8 cellular contexts compared by ENCODE assay signal in genomic region chr13:95494082-95494681, GRCh38. TPM values are rescaled to one million over a fixed set of nuclear protein-coding genes. Genes with fewer than 3 reads are reported as not detected.
DNase-seq lines count a peak whose midpoint lies in the region; ATAC-seq, FAIRE-seq and TF ChIP-seq lines count a peak whose summit lies in the region.

No MANE protein-coding gene starts in this region.

- DNase-seq in activated CD8-positive, alpha-beta T cell treated with anti-CD3 and anti-CD28 coated beads for 36 hours = no peak
- DNase-seq in activated CD8-positive, alpha-beta T cell treated with anti-CD3 and anti-CD28 coated beads, Interleukin-2, amount 10 ng/mL, durations not matched to agents 7 days and 5 days = no peak
- DNase-seq in NCI-H226 (peak; percentile 31), GM12878 (ENCODE audit: low read depth, low spot score) (no peak), kidney epithelial cell (ENCODE audit: low read depth) (no peak), omental fat pad (ENCODE audit: low spot score) (no peak)
- DNase-seq in activated CD4-positive, alpha-beta memory T cell treated with anti-CD3 and anti-CD28 coated beads, Interleukin-2, amount 10 ng/mL, durations not matched to agents 7 days and 5 days = no peak

- peaks cover 3% of the 10 kb centered on the region for H3K9me3 Mint-ChIP-seq in activated CD8-positive, alpha-beta T cell treated with anti-CD3 and anti-CD28 coated beads for 36 hours
- H3K9me3 Mint-ChIP-seq in activated CD8-positive, alpha-beta T cell treated with anti-CD3 and anti-CD28 coated beads, Interleukin-2, amount 10 ng/mL, durations not matched to agents 7 days and 5 days (ENCODE audit: insufficient read depth) = no peaks in the 10 kb centered on the region
- H3K9me3 Mint-ChIP-seq in activated CD4-positive, alpha-beta memory T cell treated with anti-CD3 and anti-CD28 coated beads, Interleukin-2, amount 10 ng/mL, durations not matched to agents 7 days and 5 days = no peaks in the 10 kb centered on the region

- H3K36me3 Mint-ChIP-seq in activated CD8-positive, alpha-beta T cell treated with anti-CD3 and anti-CD28 coated beads for 36 hours (ENCODE audit: low read depth) = no peaks in the 10 kb centered on the region
- no peaks in the 10 kb centered on the region for H3K36me3 Mint-ChIP-seq in activated CD8-positive, alpha-beta T cell treated with anti-CD3 and anti-CD28 coated beads, Interleukin-2, amount 10 ng/mL, durations not matched to agents 7 days and 5 days (ENCODE audit: low read depth)
- H3K36me3 Mint-ChIP-seq in activated CD4-positive, alpha-beta memory T cell treated with anti-CD3 and anti-CD28 coated beads, Interleukin-2, amount 10 ng/mL, durations not matched to agents 7 days and 5 days (ENCODE audit: low read depth) = no peaks in the 10 kb centered on the region

- H3K9ac ChIP-seq in GM12878 (ENCODE audit: control insufficient read depth, insufficient read depth, low read length) = no peak overlapping the region

- POLR2A ChIA-PET in activated CD8-positive, alpha-beta T cell treated with anti-CD3 and anti-CD28 coated beads for 36 hours (lab: Charles Lee) = interaction anchor here (0.6 kb wide), 1 partner anchor 736 kb away, joined by 3 read pairs; no protein-coding TSS in a partner anchor
- POLR2A ChIA-PET in activated CD8-positive, alpha-beta T cell treated with anti-CD3 and anti-CD28 coated beads, Interleukin-2, amount 10 ng/mL, durations not matched to agents 7 days and 5 days (lab: Charles Lee) = no interaction called here
- POLR2A ChIA-PET in GM12878 (lab: Charles Lee) = no interaction called here
- POLR2A ChIA-PET in activated CD4-positive, alpha-beta memory T cell treated with anti-CD3 and anti-CD28 coated beads, Interleukin-2, amount 10 ng/mL, durations not matched to agents 7 days and 5 days (lab: Charles Lee) = no interaction called here

- SMC1A ChIA-PET in GM12878 (lab: Charles Lee; ENCODE audit: uncharacterized antibody, unreplicated experiment) = interaction anchor here (1.0 kb wide), 1 partner anchor 340 kb away, joined by 3 read pairs; no protein-coding TSS in a partner anchor

- no peaks in the 10 kb centered on the region for H4K20me1 ChIP-seq in GM12878 (ENCODE audit: control insufficient read depth, insufficient read depth)

- H3K4me3 ChIP-seq in GM12878 (no peak overlapping the region), kidney epithelial cell (ENCODE audit: low read depth, low read length) (no peak overlapping the region)

- no peak for TF ChIP-seq EP300 in GM12878 (IDR thresholded peaks at IDR 0.05; ENCODE audit: borderline replicate concordance in 1 of 2, control insufficient read depth in 1 of 2, low read depth in 2 of 2, low read length in 2 of 2)

- H3K27me3 ChIP-seq in GM12878 (replicated peaks in 1 of 2; ENCODE audit: control insufficient read depth in 2 of 2, insufficient read depth in 2 of 2, low read length in 1 of 2) (no peaks in the 10 kb centered on the region; a peak in 1 of 4 replicates), kidney epithelial cell (ENCODE audit: control insufficient read depth, insufficient read depth, low read length) (no peaks in the 10 kb centered on the region)

- H3K27ac Mint-ChIP-seq in activated CD8-positive, alpha-beta T cell treated with anti-CD3 and anti-CD28 coated beads for 36 hours = no peak overlapping the region
- H3K27ac Mint-ChIP-seq in activated CD8-positive, alpha-beta T cell treated with anti-CD3 and anti-CD28 coated beads, Interleukin-2, amount 10 ng/mL, durations not matched to agents 7 days and 5 days = no peak overlapping the region
- no peak overlapping the region for H3K27ac Mint-ChIP-seq in activated CD4-positive, alpha-beta memory T cell treated with anti-CD3 and anti-CD28 coated beads, Interleukin-2, amount 10 ng/mL, durations not matched to agents 7 days and 5 days

- no peaks in the 10 kb centered on the region for H3K79me2 ChIP-seq in GM12878 (ENCODE audit: control insufficient read depth, insufficient read depth, low read length)

- H3K36me3 ChIP-seq in GM12878 (ENCODE audit: control insufficient read depth in 2 of 2, insufficient read depth in 2 of 2, low read length in 1 of 2) (no peaks in the 10 kb centered on the region), kidney epithelial cell (ENCODE audit: control insufficient read depth, insufficient read depth, low read length) (no peaks in the 10 kb centered on the region)

- H3K4me3 Mint-ChIP-seq in activated CD8-positive, alpha-beta T cell treated with anti-CD3 and anti-CD28 coated beads for 36 hours = no peak overlapping the region
- H3K4me3 Mint-ChIP-seq in activated CD8-positive, alpha-beta T cell treated with anti-CD3 and anti-CD28 coated beads, Interleukin-2, amount 10 ng/mL, durations not matched to agents 7 days and 5 days = no peak overlapping the region
- H3K4me3 Mint-ChIP-seq in activated CD4-positive, alpha-beta memory T cell treated with anti-CD3 and anti-CD28 coated beads, Interleukin-2, amount 10 ng/mL, durations not matched to agents 7 days and 5 days = no peak overlapping the region

- RAD21 ChIA-PET in GM12878 (lab: Charles Lee; ENCODE audit: unreplicated experiment) = interaction anchor here (0.6 to 1.5 kb wide), 4 partner anchors 39 to 340 kb away, joined by 3 to 5 read pairs (median 3); no protein-coding TSS in a partner anchor

- intact Hi-C loops in activated CD8-positive, alpha-beta T cell treated with anti-CD3 and anti-CD28 coated beads for 36 hours (cut with micrococcal nuclease) = no loop called here
- intact Hi-C loops in GM12878 (cut with micrococcal nuclease; ENCODE audit: unreplicated experiment) = loop anchor here (2.0 to 5.0 kb wide), 2 partner anchors 168 to 341 kb away; no protein-coding TSS in a partner anchor

- no peaks in the 10 kb centered on the region for H3K4me1 Mint-ChIP-seq in activated CD8-positive, alpha-beta T cell treated with anti-CD3 and anti-CD28 coated beads for 36 hours (ENCODE audit: low read depth)
- H3K4me1 Mint-ChIP-seq in activated CD8-positive, alpha-beta T cell treated with anti-CD3 and anti-CD28 coated beads, Interleukin-2, amount 10 ng/mL, durations not matched to agents 7 days and 5 days (ENCODE audit: low read depth) = no peaks in the 10 kb centered on the region
- no peaks in the 10 kb centered on the region for H3K4me1 Mint-ChIP-seq in activated CD4-positive, alpha-beta memory T cell treated with anti-CD3 and anti-CD28 coated beads, Interleukin-2, amount 10 ng/mL, durations not matched to agents 7 days and 5 days

- peak; percentile 65 for TF ChIP-seq RAD21 in GM12878 (IDR thresholded peaks at IDR 0.05; ENCODE audit: insufficient read depth, low read depth, low read length)

- peak; percentile 93 for FAIRE-seq in GM12878 (lab: Jason Lieb, UNC)

- no peaks in the 10 kb centered on the region; the same call in 2 of the 3 replicates for H3K9me3 ChIP-seq in GM12878 (replicated peaks; ENCODE audit: control insufficient read depth, insufficient read depth, low read length)

- no peak for TF ChIP-seq POLR2A in GM12878 (IDR thresholded peaks at IDR 0.05; ENCODE audit: low read depth, low read length)

- peak; percentile 86 for TF ChIP-seq CTCF in activated CD8-positive, alpha-beta T cell treated with anti-CD3 and anti-CD28 coated beads for 36 hours (IDR thresholded peaks at IDR 0.05)
- TF ChIP-seq CTCF in GM12878 (IDR thresholded peaks at IDR 0.05 in 2 of 3, conservative IDR thresholded peaks at IDR 0.05 in 1 of 3; ENCODE audit: control insufficient read depth in 2 of 3, extremely low read depth in 1 of 3, insufficient read depth in 1 of 3, low read depth in 3 of 3, low read length in 3 of 3) = peak; percentile 65 to 72 (median 69)
- peak; percentile 66 for TF ChIP-seq CTCF in kidney epithelial cell (IDR thresholded peaks at IDR 0.05; ENCODE audit: insufficient read depth, low read length, poor library complexity, severe bottlenecking)
- no peak for TF ChIP-seq CTCF in omental fat pad (IDR thresholded peaks at IDR 0.05)

- no peak overlapping the region for H3K4me2 ChIP-seq in GM12878 (ENCODE audit: control insufficient read depth, insufficient read depth)

- no peak overlapping the region for H3K27ac ChIP-seq in GM12878 (ENCODE audit: control insufficient read depth, insufficient read depth)

- in situ Hi-C loops in GM12878 (cut with MboI) = no loop called here

- no peak overlapping the region for H2AFZ ChIP-seq in GM12878 (ENCODE audit: control insufficient read depth, low read depth, low read length)

- CTCF ChIA-PET in activated CD8-positive, alpha-beta T cell treated with anti-CD3 and anti-CD28 coated beads for 36 hours (lab: Charles Lee) = interaction anchor here (1.0 to 2.2 kb wide), 4 partner anchors 13 to 340 kb away, joined by 3 to 8 read pairs (median 5); no protein-coding TSS in a partner anchor
- CTCF ChIA-PET in activated CD8-positive, alpha-beta T cell treated with anti-CD3 and anti-CD28 coated beads, Interleukin-2, amount 10 ng/mL, durations not matched to agents 7 days and 5 days (lab: Charles Lee) = interaction anchor here (1.0 to 1.1 kb wide), 2 partner anchors 9 to 340 kb away, joined by 3 read pairs; no protein-coding TSS in a partner anchor
- CTCF ChIA-PET in GM12878 (lab: Yijun Ruan, JAX) = interaction anchor here (1.0 to 5.2 kb wide), 6 partner anchors 9 to 340 kb away, joined by 3 to 25 read pairs (median 6); no protein-coding TSS in a partner anchor
- CTCF ChIA-PET in activated CD4-positive, alpha-beta memory T cell treated with anti-CD3 and anti-CD28 coated beads, Interleukin-2, amount 10 ng/mL, durations not matched to agents 7 days and 5 days (lab: Charles Lee) = interaction anchor here (0.7 to 1.0 kb wide), 4 partner anchors 11 to 341 kb away, joined by 3 to 4 read pairs (median 3); no protein-coding TSS in a partner anchor

- peaks cover 2% of the 10 kb centered on the region for H3K27me3 Mint-ChIP-seq in activated CD8-positive, alpha-beta T cell treated with anti-CD3 and anti-CD28 coated beads for 36 hours
- peaks cover 4% of the 10 kb centered on the region for H3K27me3 Mint-ChIP-seq in activated CD8-positive, alpha-beta T cell treated with anti-CD3 and anti-CD28 coated beads, Interleukin-2, amount 10 ng/mL, durations not matched to agents 7 days and 5 days (ENCODE audit: low read depth)
- H3K27me3 Mint-ChIP-seq in activated CD4-positive, alpha-beta memory T cell treated with anti-CD3 and anti-CD28 coated beads, Interleukin-2, amount 10 ng/mL, durations not matched to agents 7 days and 5 days = peaks cover 6% of the 10 kb centered on the region

- no peak for ATAC-seq in activated CD8-positive, alpha-beta T cell treated with anti-CD3 and anti-CD28 coated beads for 36 hours
- ATAC-seq in activated CD8-positive, alpha-beta T cell treated with anti-CD3 and anti-CD28 coated beads, Interleukin-2, amount 10 ng/mL, durations not matched to agents 7 days and 5 days = no peak
- ATAC-seq in HG02610 (IDR thresholded peaks at IDR 0.05; ENCODE audit: unreplicated experiment) (peak; percentile 63), GM12878 (peak; percentile 76), omental fat pad (ENCODE audit: low FRiP score) (no peak)

- no TSS peak for BruUV-seq in GM12878 (replicated peaks; lab: Mats Ljungman, UMichigan)

- 32% methylated on average over 7 of the region's 7 CpGs for WGBS in GM12878 (ENCODE audit: insufficient coverage, insufficient replicate concordance, low lambda C conversion rate, missing lambda C conversion rate)

- no peaks in the 10 kb centered on the region for H3K4me1 ChIP-seq in GM12878 (ENCODE audit: control insufficient read depth, insufficient read depth, low read length)

RNA-seq across cellular contexts. Expression of gene CLDN10, which starts 58.3 kb away (rescaled TPM):
- total RNA-seq in activated CD8-positive, alpha-beta T cell treated with anti-CD3 and anti-CD28 coated beads for 36 hours = not detected
- total RNA-seq in activated CD8-positive, alpha-beta T cell treated with anti-CD3 and anti-CD28 coated beads, Interleukin-2, amount 10 ng/mL, durations not matched to agents 7 days and 5 days = not detected
- not detected in 2 replicates for total RNA-seq in GM12878 (2013; cell fraction: nucleolus; rRNA removed)
- total RNA-seq in GM12878 (2014; rRNA removed) (not detected in 2 replicates), GM12878 (2014; rRNA removed; fragmentation: Illumina TruSeq; extraction: Trizol) (not detected in 2 replicates), GM12878 (2021) (not detected in 2 replicates), kidney epithelial cell (4.0 and 6.6 TPM in 2 replicates), omental fat pad (under 1 TPM in 2 of 4 donors, not detected in 2; 0.47 to 0.69 TPM)
- polyA plus RNA-seq in GM12878 (2011; ENCODE audit: low read depth) = not detected
- polyA plus RNA-seq in GM12878 (2011; rRNA removed) (not detected in 2 replicates), GM12878 (2014; fragmentation: Illumina TruSeq; extraction: Trizol) (not detected in 2 replicates), GM12878 (2014; fragmentation: Nextera tagmentation; extraction: Ambion mirVana) (not detected), GM12878 (2014; rRNA removed) (not detected in 2 replicates), GM12878 (2016; fragmentation: Nextera tagmentation; extraction: Ambion mirVana) (not detected)
- not detected in 2 replicates for polyA plus RNA-seq in GM12878 (2011; cell fraction: cytosol; rRNA removed)
- polyA plus RNA-seq in GM12878 (2011; cell fraction: nucleus; rRNA removed) = not detected in 2 replicates
- polyA plus RNA-seq in GM12878 (2012) = not detected in 2 replicates
- not detected in 2 replicates for polyA minus RNA-seq in GM12878 (2011; rRNA and poly(A)+ RNA removed)
- polyA minus RNA-seq in GM12878 (2011; cell fraction: cytosol; rRNA and poly(A)+ RNA removed) = not detected in 2 replicates
- polyA minus RNA-seq in GM12878 (2011; cell fraction: nucleus; rRNA and poly(A)+ RNA removed) = not detected in 2 replicates
- total RNA-seq in activated CD4-positive, alpha-beta memory T cell treated with anti-CD3 and anti-CD28 coated beads, Interleukin-2, amount 10 ng/mL, durations not matched to agents 7 days and 5 days = not detected

Comparison
In these comparisons a context has a peak if more than half of its experiments do, and no peak if none do; other contexts are left out.
1. ATAC-seq: peak in HG02610 (single experiment) and GM12878 (single experiment); none in activated CD8-positive, alpha-beta T cell treated with anti-CD3 and anti-CD28 coated beads for 36 hours (single experiment), activated CD8-positive, alpha-beta T cell treated with anti-CD3 and anti-CD28 coated beads, Interleukin-2, amount 10 ng/mL, durations not matched to agents 7 days and 5 days (single experiment) and omental fat pad (single experiment).
2. CTCF ChIP-seq: peak in activated CD8-positive, alpha-beta T cell treated with anti-CD3 and anti-CD28 coated beads for 36 hours (single experiment), GM12878 (3 of 3) and kidney epithelial cell (single experiment); none in omental fat pad (0 of 3).